ENCODE assay signal across 8 cellular contexts in genomic region chr7:100493476-100494264, GRCh38. TPM values are rescaled to one million over a fixed set of nuclear protein-coding genes. Genes with fewer than 3 reads are reported as not detected.
A peak's percentile ranks its signal among the peaks of the same experiment; 100 is the strongest.
DNase-seq lines count a peak whose midpoint lies in the region; ATAC-seq, FAIRE-seq and TF ChIP-seq lines count a peak whose summit lies in the region.

No MANE protein-coding gene starts in this region.

- H3K9ac ChIP-seq in SU-DHL-6 (ENCODE audit: low read length) = no peak overlapping the region
- H3K9ac ChIP-seq in astrocyte (ENCODE audit: low read length) = peak overlapping the region; percentile 23
- H3K9ac ChIP-seq in keratinocyte (ENCODE audit: control insufficient read depth, extremely low read depth, insufficient read depth, low read length) = no peak overlapping the region

- no peaks in the 10 kb centered on the region for H3K9me2 ChIP-seq in SU-DHL-6 (replicated peaks; ENCODE audit: insufficient read depth, low read length)

- H3K27ac ChIP-seq in SU-DHL-6 (ENCODE audit: low read depth, low read length) = no peak overlapping the region
- H3K27ac ChIP-seq in astrocyte (ENCODE audit: low read depth, low read length) = no peak overlapping the region
- no peak overlapping the region for H3K27ac ChIP-seq in keratinocyte (ENCODE audit: control insufficient read depth, insufficient read depth, low read length)

- no peaks in the 10 kb centered on the region for H3K9me1 ChIP-seq in keratinocyte (ENCODE audit: control insufficient read depth, extremely low read depth, insufficient read depth, low read length)

- FAIRE-seq in astrocyte (lab: Jason Lieb, UNC) (no peak), keratinocyte (lab: Jason Lieb, UNC) (no peak)

- no peaks in the 10 kb centered on the region for H3K36me3 ChIP-seq in SU-DHL-6 (ENCODE audit: low read length)
- H3K36me3 ChIP-seq in astrocyte (ENCODE audit: insufficient read depth, low read length) = no peaks in the 10 kb centered on the region
- H3K36me3 ChIP-seq in keratinocyte (ENCODE audit: control insufficient read depth in 2 of 2, extremely low read depth in 1 of 2, insufficient read depth in 2 of 2, low read length in 2 of 2) = no peaks in the 10 kb centered on the region

- no peak overlapping the region for H2AFZ ChIP-seq in SU-DHL-6 (ENCODE audit: low read depth, low read length, severe bottlenecking)
- H2AFZ ChIP-seq in astrocyte (ENCODE audit: low read depth, low read length) = peak overlapping the region; percentile 71
- H2AFZ ChIP-seq in keratinocyte (ENCODE audit: control insufficient read depth, low read length) = peak overlapping the region; percentile 70

- DNase-seq in GM12865 (ENCODE audit: low read depth) (peak; percentile 69), astrocyte (ENCODE audit: low read depth) (no peak), keratinocyte (ENCODE audit: low read depth, low spot score) (no peak), SW 1271 (lab: John Stamatoyannopoulos, UW) (no peak), islet precursor cell (no peak)
- DNase-seq in stimulated activated CD4-positive, alpha-beta T cell treated with anti-CD3 and anti-CD28 coated beads, Interleukin-2, amount 100 ng/mL, for 24 hours = peak; percentile 63 to 74

- no peaks in the 10 kb centered on the region for H3K9me3 Mint-ChIP-seq in astrocyte (ENCODE audit: unreplicated experiment)

- no peaks in the 10 kb centered on the region for H3K27me3 ChIP-seq in SU-DHL-6 (ENCODE audit: low read length)
- H3K27me3 ChIP-seq in astrocyte (ENCODE audit: insufficient read depth, low read length) = peaks cover 5% of the 10 kb centered on the region
- H3K27me3 ChIP-seq in keratinocyte (ENCODE audit: control insufficient read depth, extremely low read depth, insufficient read depth, low read length) = no peaks in the 10 kb centered on the region

- H4K20me1 ChIP-seq in SU-DHL-6 (ENCODE audit: low read depth, low read length) (no peaks in the 10 kb centered on the region), astrocyte (ENCODE audit: insufficient read depth, low read length) (no peaks in the 10 kb centered on the region), keratinocyte (ENCODE audit: control insufficient read depth, extremely low read depth, insufficient read depth, low read length) (no peaks in the 10 kb centered on the region)

- H3K4me3 ChIP-seq in GM12865 (ENCODE audit: low read depth, low read length) (peak overlapping the region; percentile 16), SU-DHL-6 (ENCODE audit: insufficient read depth, low read length, poor library complexity, severe bottlenecking) (no peak overlapping the region), astrocyte (ENCODE audit: insufficient read depth, low read depth, low read length) (no peak overlapping the region), keratinocyte (ENCODE audit: control insufficient read depth in 2 of 3, extremely low read depth in 1 of 3, insufficient read depth in 2 of 3, low read depth in 1 of 3, low read length in 3 of 3) (peak overlapping the region; percentile 14 to 42 (median 29))

- H3F3A ChIP-seq in SU-DHL-6 (ENCODE audit: insufficient read depth) = no peaks in the 10 kb centered on the region

- H3K4me1 Mint-ChIP-seq in astrocyte (ENCODE audit: low read depth, unreplicated experiment) = no peaks in the 10 kb centered on the region

- no peaks in the 10 kb centered on the region for H3K79me2 ChIP-seq in SU-DHL-6 (ENCODE audit: insufficient read depth, low read length)
- no peaks in the 10 kb centered on the region for H3K79me2 ChIP-seq in astrocyte (ENCODE audit: insufficient read depth, low read length)
- no peaks in the 10 kb centered on the region for H3K79me2 ChIP-seq in keratinocyte (ENCODE audit: control insufficient read depth, insufficient read depth, low read length)

- TF ChIP-seq CTCF in GM12865 (IDR thresholded peaks at IDR 0.05; ENCODE audit: insufficient read depth, low read depth, low read length, missing control alignments) = no peak
- no peak for TF ChIP-seq CTCF in SU-DHL-6 (IDR thresholded peaks at IDR 0.05; ENCODE audit: insufficient read depth, low read length, poor library complexity, severe bottlenecking)
- TF ChIP-seq CTCF in astrocyte (IDR thresholded peaks at IDR 0.05; ENCODE audit: insufficient read depth, low read depth, low read length) = no peak
- TF ChIP-seq CTCF in keratinocyte (optimal IDR thresholded peaks at IDR 0.05 in 1 of 3, IDR thresholded peaks at IDR 0.05 in 1 of 3, conservative IDR thresholded peaks at IDR 0.05 in 1 of 3; ENCODE audit: extremely low read depth in 1 of 3, insufficient read depth in 2 of 3, low read length in 3 of 3) = peak in 2 of 3 experiments; percentile 3 to 17

- peaks cover 16% of the 10 kb centered on the region for H3K27me3 Mint-ChIP-seq in astrocyte (ENCODE audit: low read depth, unreplicated experiment)

- H3K4me3 Mint-ChIP-seq in astrocyte (ENCODE audit: unreplicated experiment) = peak overlapping the region; percentile 8

- no peak for ATAC-seq in HG03342 (IDR thresholded peaks at IDR 0.05; ENCODE audit: unreplicated experiment)

- no peaks in the 10 kb centered on the region for H3K4me1 ChIP-seq in astrocyte (ENCODE audit: insufficient read depth, low read length)
- H3K4me1 ChIP-seq in keratinocyte (ENCODE audit: control insufficient read depth, extremely low read depth, insufficient read depth, low read length) = peaks cover 12% of the 10 kb centered on the region

- H3K27ac Mint-ChIP-seq in astrocyte (ENCODE audit: unreplicated experiment) = no peak overlapping the region

- dilution Hi-C loops in keratinocyte (cut with MboI; ENCODE audit: extremely low pct_ligation_motif_present, low sequenced_read_pairs) = no loop called here

- H3K9me3 ChIP-seq in SU-DHL-6 (ENCODE audit: insufficient read depth, low read length) (no peaks in the 10 kb centered on the region), astrocyte (ENCODE audit: insufficient read depth, low read depth, low read length) (no peaks in the 10 kb centered on the region), keratinocyte (ENCODE audit: control insufficient read depth, low read depth, low read length) (no peaks in the 10 kb centered on the region)

- peak overlapping the region; percentile 4 for H3K4me2 ChIP-seq in SU-DHL-6 (ENCODE audit: low read depth, low read length, poor library complexity, severe bottlenecking)
- peak overlapping the region; percentile 75 for H3K4me2 ChIP-seq in astrocyte (ENCODE audit: low read length)
- peak overlapping the region; percentile 64 for H3K4me2 ChIP-seq in keratinocyte (ENCODE audit: control insufficient read depth, extremely low read depth, insufficient read depth, low read depth, low read length)

- H3K36me3 Mint-ChIP-seq in astrocyte (ENCODE audit: low read depth, unreplicated experiment) = peaks cover 8% of the 10 kb centered on the region

RNA-seq across cellular contexts. Expression of gene NYAP1, which starts 9.9 kb away (rescaled TPM):
- 2.5 and 2.6 TPM in 2 replicates for total RNA-seq in astrocyte
- 0.16 to 0.48 TPM (median 0.16 TPM) in 3 replicates for polyA plus RNA-seq in keratinocyte
- polyA plus RNA-seq in keratinocyte (2011; ENCODE audit: low read depth) = not detected
- 0.06 and 0.48 TPM in 2 replicates for polyA plus RNA-seq in keratinocyte (2011; cell fraction: cytosol; rRNA removed)
- 0.37 and 1.0 TPM in 2 replicates for polyA plus RNA-seq in keratinocyte (2011; cell fraction: nucleus; rRNA removed)
- polyA plus RNA-seq in keratinocyte (2012; ENCODE audit: low replicate concordance) = 0.36 TPM in 1 of 2 replicates, not detected in the other
- not detected in 3 replicates for polyA minus RNA-seq in keratinocyte
- 1.9 TPM for polyA minus RNA-seq in keratinocyte (2011; cell fraction: cytosol; rRNA and poly(A)+ RNA removed)
- polyA minus RNA-seq in keratinocyte (2011; cell fraction: nucleus; rRNA and poly(A)+ RNA removed) = 0.23 and 0.42 TPM in 2 replicates

RNA-seq across cellular contexts. Expression of gene TSC22D4, which starts 14.7 kb away (rescaled TPM):
- 52.9 and 53.4 TPM in 2 replicates for total RNA-seq in astrocyte
- polyA plus RNA-seq in keratinocyte = 8.4 to 16.6 TPM (median 9.1 TPM) in 3 replicates
- polyA plus RNA-seq in keratinocyte (2011; ENCODE audit: low read depth) = 7.3 TPM
- polyA plus RNA-seq in keratinocyte (2011; cell fraction: cytosol; rRNA removed) = 9.4 and 20.9 TPM in 2 replicates
- 22.5 and 30.0 TPM in 2 replicates for polyA plus RNA-seq in keratinocyte (2011; cell fraction: nucleus; rRNA removed)
- 23.1 and 23.2 TPM in 2 replicates for polyA plus RNA-seq in keratinocyte (2012; ENCODE audit: low replicate concordance)
- 6.6 to 18.2 TPM (median 7.0 TPM) in 3 replicates for polyA minus RNA-seq in keratinocyte
- 31.5 TPM for polyA minus RNA-seq in keratinocyte (2011; cell fraction: cytosol; rRNA and poly(A)+ RNA removed)
- 14.6 and 17.1 TPM in 2 replicates for polyA minus RNA-seq in keratinocyte (2011; cell fraction: nucleus; rRNA and poly(A)+ RNA removed)

RNA-seq across cellular contexts. Expression of gene SPACDR, which starts 29.6 kb away (rescaled TPM):
- total RNA-seq in astrocyte = 2.5 and 2.6 TPM in 2 replicates
- 0.24 to 0.54 TPM (median 0.37 TPM) in 3 replicates for polyA plus RNA-seq in keratinocyte
- not detected for polyA plus RNA-seq in keratinocyte (2011; ENCODE audit: low read depth)
- 0.61 and 0.64 TPM in 2 replicates for polyA plus RNA-seq in keratinocyte (2011; cell fraction: cytosol; rRNA removed)
- 2.1 TPM in 2 replicates for polyA plus RNA-seq in keratinocyte (2011; cell fraction: nucleus; rRNA removed)
- 0.30 and 1.3 TPM in 2 replicates for polyA plus RNA-seq in keratinocyte (2012; ENCODE audit: low replicate concordance)
- 0.53 to 1.7 TPM (median 1.4 TPM) in 3 replicates for polyA minus RNA-seq in keratinocyte
- polyA minus RNA-seq in keratinocyte (2011; cell fraction: cytosol; rRNA and poly(A)+ RNA removed) = not detected
- not detected in 2 replicates for polyA minus RNA-seq in keratinocyte (2011; cell fraction: nucleus; rRNA and poly(A)+ RNA removed)

RNA-seq across cellular contexts. Expression of gene AGFG2, which starts 45.3 kb away (rescaled TPM):
- 6.2 and 7.1 TPM in 2 replicates for total RNA-seq in astrocyte
- 3.1 to 4.1 TPM (median 3.4 TPM) in 3 replicates for polyA plus RNA-seq in keratinocyte
- 0.95 TPM for polyA plus RNA-seq in keratinocyte (2011; ENCODE audit: low read depth)
- 2.0 and 5.4 TPM in 2 replicates for polyA plus RNA-seq in keratinocyte (2011; cell fraction: cytosol; rRNA removed)
- 4.1 and 6.8 TPM in 2 replicates for polyA plus RNA-seq in keratinocyte (2011; cell fraction: nucleus; rRNA removed)
- polyA plus RNA-seq in keratinocyte (2012; ENCODE audit: low replicate concordance) = 2.6 and 5.4 TPM in 2 replicates
- 2.7 to 10.7 TPM (median 5.2 TPM) in 3 replicates for polyA minus RNA-seq in keratinocyte
- polyA minus RNA-seq in keratinocyte (2011; cell fraction: cytosol; rRNA and poly(A)+ RNA removed) = 18.4 TPM
- polyA minus RNA-seq in keratinocyte (2011; cell fraction: nucleus; rRNA and poly(A)+ RNA removed) = 3.6 and 4.1 TPM in 2 replicates

RNA-seq across cellular contexts. Expression of gene PPP1R35, which starts 57.4 kb away (rescaled TPM):
- 18.5 and 19.7 TPM in 2 replicates for total RNA-seq in astrocyte
- 12.2 to 15.3 TPM (median 13.3 TPM) in 3 replicates for polyA plus RNA-seq in keratinocyte
- 2.2 TPM for polyA plus RNA-seq in keratinocyte (2011; ENCODE audit: low read depth)
- polyA plus RNA-seq in keratinocyte (2011; cell fraction: cytosol; rRNA removed) = 7.4 and 15.5 TPM in 2 replicates
- polyA plus RNA-seq in keratinocyte (2011; cell fraction: nucleus; rRNA removed) = 18.8 and 27.4 TPM in 2 replicates
- polyA plus RNA-seq in keratinocyte (2012; ENCODE audit: low replicate concordance) = 21.6 and 22.8 TPM in 2 replicates
- 2.2 to 3.6 TPM (median 3.1 TPM) in 3 replicates for polyA minus RNA-seq in keratinocyte
- 21.1 TPM for polyA minus RNA-seq in keratinocyte (2011; cell fraction: cytosol; rRNA and poly(A)+ RNA removed)
- polyA minus RNA-seq in keratinocyte (2011; cell fraction: nucleus; rRNA and poly(A)+ RNA removed) = 4.0 and 5.8 TPM in 2 replicates

Comparison
In these comparisons a context has a peak if more than half of its experiments do, and no peak if none do; other contexts are left out.
1. DNase-seq: peak in GM12865 (single experiment) and stimulated activated CD4-positive, alpha-beta T cell treated with anti-CD3 and anti-CD28 coated beads, Interleukin-2, amount 100 ng/mL, for 24 hours (2 of 2); none in astrocyte (single experiment), keratinocyte (single experiment), SW 1271 (0 of 2) and islet precursor cell (single experiment).
2. H3K4me3 ChIP-seq: peak in GM12865 (single experiment) and keratinocyte (3 of 3); none in SU-DHL-6 (single experiment) and astrocyte (single experiment).
3. CTCF ChIP-seq: peak in keratinocyte (2 of 3); none in GM12865 (single experiment), SU-DHL-6 (single experiment) and astrocyte (single experiment).
4. H3K4me2 ChIP-seq: peak in every context shown above with its lines; median percentile 75 in astrocyte; 64 in keratinocyte; 4 in SU-DHL-6.